In the genomic region with DNA sequence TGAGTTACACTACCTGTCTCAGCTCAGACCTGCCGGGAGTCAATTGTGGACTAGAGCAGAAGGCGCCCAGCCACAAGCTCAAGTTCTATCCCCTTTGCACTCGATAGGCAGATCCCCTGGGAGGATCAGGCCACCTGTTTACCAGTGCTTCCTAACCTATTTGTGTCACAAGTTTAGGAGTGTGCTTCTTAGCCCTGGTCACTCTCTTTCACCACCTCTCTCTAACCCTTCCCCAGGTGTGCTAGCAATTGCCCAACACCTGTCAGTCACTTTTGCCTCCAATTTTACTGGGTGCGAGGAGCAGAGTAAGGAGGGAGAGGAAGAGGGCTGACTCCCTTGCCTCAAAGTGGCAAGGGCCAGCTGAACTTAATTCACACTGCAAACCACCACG, we compare ENCODE assay signal across 7 cellular contexts.
DNase-seq lines count a peak whose midpoint lies in the region; ATAC-seq and TF ChIP-seq lines count a peak whose summit lies in the region.

No MANE protein-coding gene starts in this region.

- H3K4me3 ChIP-seq in GM12875 (ENCODE audit: low read depth, low read length) (peak overlapping the region; percentile 75), iPS DF 6.9 (ENCODE audit: low read length) (peak overlapping the region; percentile 63; the same call in 1 of the 2 replicates)

- ATAC-seq in HG03280 (IDR thresholded peaks at IDR 0.05; ENCODE audit: unreplicated experiment) (peak; percentile 2), HG02678 (IDR thresholded peaks at IDR 0.05; ENCODE audit: unreplicated experiment) (no peak)

- H3K9me3 ChIP-seq in iPS DF 6.9 (ENCODE audit: control insufficient read depth, insufficient read depth, low read length), result no peaks in the 10 kb centered on the region

- H3K27me3 ChIP-seq in iPS DF 6.9 (ENCODE audit: control insufficient read depth, insufficient read depth, low read length), result no peaks in the 10 kb centered on the region

- H3K36me3 ChIP-seq in iPS DF 6.9 (ENCODE audit: control insufficient read depth, insufficient read depth, low read length), result no peaks in the 10 kb centered on the region

- DNase-seq in activated T-cell treated with anti-CD3 and anti-CD28 coated beads for 4 hours, result peak; percentile 2
- DNase-seq in iPS DF 6.9 (ENCODE audit: low read depth, low spot score), result no peak
- DNase-seq in stimulated activated CD4-positive, alpha-beta T cell treated with anti-CD3 and anti-CD28 coated beads, Interleukin-4, amount 100 ng/mL, for 1 hour, result peak; percentile 2
- DNase-seq in NCI-H2227 (lab: John Stamatoyannopoulos, UW; ENCODE audit: unreplicated experiment), result no peak

- TF ChIP-seq CTCF in GM12875 (IDR thresholded peaks at IDR 0.05; ENCODE audit: borderline replicate concordance, insufficient read depth, low read depth, low read length), result no peak

- H3K4me1 ChIP-seq in iPS DF 6.9 (ENCODE audit: control insufficient read depth, insufficient read depth, low read length), result peaks cover 4% of the 10 kb centered on the region; the same call in 1 of the 2 replicates

- no CpG with 5 or more reads among the region's 5 CpGs for WGBS in iPS DF 6.9 (ENCODE audit: insufficient coverage, insufficient read length)

- no peak overlapping the region for H3K27ac ChIP-seq in iPS DF 6.9 (ENCODE audit: low read length)

Comparison
In these comparisons a context has a peak if more than half of its experiments do, and no peak if none do; other contexts are left out.
1. DNase-seq: peak in activated T-cell treated with anti-CD3 and anti-CD28 coated beads for 4 hours (single experiment) and stimulated activated CD4-positive, alpha-beta T cell treated with anti-CD3 and anti-CD28 coated beads, Interleukin-4, amount 100 ng/mL, for 1 hour (single experiment); none in iPS DF 6.9 (single experiment) and NCI-H2227 (single experiment).